21 cellular contexts compared by ENCODE assay signal in genomic region chr6:127832381-127832780, GRCh38.
DNase-seq lines count a peak whose midpoint lies in the region; ATAC-seq, FAIRE-seq and TF ChIP-seq lines count a peak whose summit lies in the region.
"Had no signal": no experiment of that assay in that cellular context is flagged by ENCODE, and none has a peak within 500 bp of the region (broad histone marks: within the 10 kb centered on the region; RNA-seq: fewer than 3 reads in every experiment).

No MANE protein-coding gene starts in this region.

- BruUV-seq in HepG2 (replicated peaks; lab: Mats Ljungman, UMichigan), result no TSS peak

- ATAC-seq in HepG2 (no peak), lower lobe of right lung (no peak)
- ATAC-seq: GM23338, Panc1 had no signal

- intact Hi-C loops in HepG2 (cut with micrococcal nuclease; ENCODE audit: unreplicated experiment) (no loop called here), lower lobe of right lung (cut with DNase I) (no loop called here)

- no peak overlapping the region for H3K27ac ChIP-seq in liver (ENCODE audit: low read depth in 1 of 2, low read length in 2 of 2)
- no peak overlapping the region for H3K27ac ChIP-seq in HepG2 (ENCODE audit: extremely low read length, insufficient read depth, low read length)
- no peak overlapping the region for H3K27ac ChIP-seq in lower lobe of right lung
- H3K27ac ChIP-seq: KMS-11, SJSA1 had no signal

- CTCF ChIA-PET in HepG2 (lab: Yijun Ruan, JAX; ENCODE audit: low intra/inter-chr PET ratio, low total read pairs), result no interaction called here

- no peaks in the 10 kb centered on the region for H3K36me3 ChIP-seq in liver (ENCODE audit: control insufficient read depth in 4 of 4, insufficient read depth in 3 of 4, low read depth in 1 of 4, low read length in 3 of 4)
- H3K36me3 ChIP-seq in HepG2 (replicated peaks in 1 of 2; ENCODE audit: control insufficient read depth in 1 of 2, insufficient read depth in 2 of 2, low read length in 2 of 2), result no peaks in the 10 kb centered on the region
- no peaks in the 10 kb centered on the region for H3K36me3 ChIP-seq in lower lobe of right lung
- H3K36me3 ChIP-seq: SJSA1 had no signal

- TF ChIP-seq CTCF in liver (IDR thresholded peaks at IDR 0.05; ENCODE audit: low read depth, low read length, missing input control) (no peak), HepG2 (CRISPR knock-in tag; IDR thresholded peaks at IDR 0.05) (no peak), lower lobe of right lung (IDR thresholded peaks at IDR 0.05) (no peak)

- in situ Hi-C loops in HepG2 (cut with HindIII; ENCODE audit: extremely low pct_ligation_motif_present, low pct_unique_long_range_greater_than_20kb), result no loop called here

- DNase-seq in HepG2 (ENCODE audit: low spot score) (no peak), NCI-H1105 (lab: John Stamatoyannopoulos, UW) (no peak), T1000 (lab: John Stamatoyannopoulos, UW) (no peak), lower lobe of right lung (no peak)
- DNase-seq: DMS53, HCEC 1CT, IMR-90, NCI-H1105 treated with DMSO at 0.1 percent for 48 hours, NCI-H2029 treated with DMSO at 0.1 percent for 48 hours, NCI-H345, NCI-H524, NCI-H82 had no signal

- H3K4me1 ChIP-seq in liver (ENCODE audit: control insufficient read depth in 4 of 4, insufficient read depth in 4 of 4, low read length in 3 of 4), result no peaks in the 10 kb centered on the region
- H3K4me1 ChIP-seq in HepG2 (ENCODE audit: insufficient read depth, low read length), result peaks cover 9% of the 10 kb centered on the region; the same call in 1 of the 2 replicates
- H3K4me1 ChIP-seq in lower lobe of right lung, result no peaks in the 10 kb centered on the region
- H3K4me1 ChIP-seq: SJSA1 had no signal

- no peak overlapping the region for H2AFZ ChIP-seq in HepG2 (ENCODE audit: low read length)
- H2AFZ ChIP-seq: GM23338 had no signal

- H3K4me2 ChIP-seq in HepG2 (ENCODE audit: low read depth, low read length), result no peak overlapping the region
- H3K4me2 ChIP-seq: GM23338, KMS-11 had no signal

- H3K27me3 ChIP-seq in liver (ENCODE audit: control insufficient read depth in 4 of 4, insufficient read depth in 4 of 4, low read length in 3 of 4) (no peaks in the 10 kb centered on the region), HepG2 (ENCODE audit: control insufficient read depth in 1 of 2, insufficient read depth in 2 of 2, low read length in 2 of 2) (no peaks in the 10 kb centered on the region), lower lobe of right lung (ENCODE audit: low read depth) (no peaks in the 10 kb centered on the region)
- H3K27me3 ChIP-seq: SJSA1 had no signal

- WGBS in liver, result 15% methylated on average over 1 of the region's 1 CpG
- 0% methylated on average over 1 of the region's 1 CpG for WGBS in HepG2 (ENCODE audit: low lambda C conversion rate)

- TF ChIP-seq RAD21 in liver (IDR thresholded peaks at IDR 0.05) (no peak), HepG2 (CRISPR knock-in tag; IDR thresholded peaks at IDR 0.05) (no peak)

- H3K9ac ChIP-seq in liver (ENCODE audit: low read depth in 1 of 2, low read length in 2 of 2), result no peak overlapping the region
- no peak overlapping the region for H3K9ac ChIP-seq in HepG2 (ENCODE audit: insufficient read depth, low read depth, low read length)
- H3K9ac ChIP-seq: KMS-11 had no signal

- POLR2A ChIA-PET in HepG2 (lab: Yijun Ruan, JAX), result no interaction called here

- no peak for TF ChIP-seq POLR2A in HepG2 (IDR thresholded peaks at IDR 0.05; ENCODE audit: insufficient read depth in 1 of 2, low read depth in 2 of 2, low read length in 2 of 2)

- FAIRE-seq in HepG2 (lab: Jason Lieb, UNC) (no peak), endometrium (lab: Jason Lieb, UNC) (peak; percentile 45), islet of Langerhans (lab: Jason Lieb, UNC) (peak; percentile 47)
- FAIRE-seq: GM18507, HTR-8/SVneo had no signal

- H3K79me2 ChIP-seq in HepG2 (ENCODE audit: insufficient read depth, low read length), result no peaks in the 10 kb centered on the region

- no peak overlapping the region for H3K4me3 ChIP-seq in liver (ENCODE audit: low read depth in 1 of 3, low read length in 3 of 3)
- H3K4me3 ChIP-seq in HepG2 (replicated peaks in 1 of 3; ENCODE audit: insufficient read depth in 1 of 3, low read depth in 2 of 3, low read length in 3 of 3), result no peak overlapping the region
- no peak overlapping the region for H3K4me3 ChIP-seq in lower lobe of right lung
- H3K4me3 ChIP-seq: GM23338, SJSA1 had no signal

- TF ChIP-seq EP300 in HepG2 (IDR thresholded peaks at IDR 0.05; ENCODE audit: low read depth in 2 of 2, low read length in 2 of 2) (no peak), HepG2 (CRISPR knock-in tag; IDR thresholded peaks at IDR 0.05; ENCODE audit: borderline replicate concordance) (no peak)

- no peaks in the 10 kb centered on the region for H4K20me1 ChIP-seq in HepG2 (ENCODE audit: insufficient read depth, low read length)

- no peaks in the 10 kb centered on the region for H3K9me3 ChIP-seq in liver (ENCODE audit: control insufficient read depth in 4 of 4, low read length in 3 of 4)
- no peaks in the 10 kb centered on the region for H3K9me3 ChIP-seq in HepG2 (ENCODE audit: low read length)
- no peaks in the 10 kb centered on the region for H3K9me3 ChIP-seq in lower lobe of right lung
- H3K9me3 ChIP-seq: SJSA1 had no signal

TF ChIP-seq in liver, 16 proteins besides CTCF, POLR2A, EP300 and RAD21:
- peak; percentile 12 for TF ChIP-seq YY1 (IDR thresholded peaks at IDR 0.05)
- no peak for TF ChIP-seq GABPA (IDR thresholded peaks at IDR 0.05 in 1 of 2, conservative IDR thresholded peaks at IDR 0.05 in 1 of 2)

TF ChIP-seq in HepG2, 621 proteins besides CTCF, POLR2A, EP300 and RAD21:
- TF ChIP-seq GTF3A (CRISPR knock-in tag; conservative IDR thresholded peaks at IDR 0.05) (no peak), ZFP36L2 (CRISPR knock-in tag; IDR thresholded peaks at IDR 0.05) (no peak), KLF15 (CRISPR knock-in tag; IDR thresholded peaks at IDR 0.05; ENCODE audit: borderline replicate concordance) (no peak), TMF1 (CRISPR knock-in tag; IDR thresholded peaks at IDR 0.05; ENCODE audit: low read depth) (no peak), TBX3 (IDR thresholded peaks at IDR 0.05; ENCODE audit: borderline replicate concordance) (no peak), FOXO1 (CRISPR knock-in tag; IDR thresholded peaks at IDR 0.05) (no peak), ZIK1 (CRISPR knock-in tag; IDR thresholded peaks at IDR 0.05; ENCODE audit: borderline replicate concordance, low read depth) (no peak), ZFP62 (CRISPR knock-in tag; IDR thresholded peaks at IDR 0.05) (no peak), TRIM24 (CRISPR knock-in tag; IDR thresholded peaks at IDR 0.05) (no peak), ZNF703 (CRISPR knock-in tag; IDR thresholded peaks at IDR 0.05; ENCODE audit: borderline replicate concordance) (no peak), MTERF4 (CRISPR knock-in tag; IDR thresholded peaks at IDR 0.05) (no peak), TBX2 (CRISPR knock-in tag; IDR thresholded peaks at IDR 0.05; ENCODE audit: borderline replicate concordance) (no peak), SAFB2 (CRISPR knock-in tag; IDR thresholded peaks at IDR 0.05; ENCODE audit: borderline replicate concordance, low read depth) (no peak), ZBTB21 (CRISPR knock-in tag; IDR thresholded peaks at IDR 0.05) (no peak), ZNF777 (CRISPR knock-in tag; IDR thresholded peaks at IDR 0.05) (no peak), AHR (CRISPR knock-in tag; IDR thresholded peaks at IDR 0.05) (no peak)
